ENCODE assay signal across 1 cellular context in the genomic region with DNA sequence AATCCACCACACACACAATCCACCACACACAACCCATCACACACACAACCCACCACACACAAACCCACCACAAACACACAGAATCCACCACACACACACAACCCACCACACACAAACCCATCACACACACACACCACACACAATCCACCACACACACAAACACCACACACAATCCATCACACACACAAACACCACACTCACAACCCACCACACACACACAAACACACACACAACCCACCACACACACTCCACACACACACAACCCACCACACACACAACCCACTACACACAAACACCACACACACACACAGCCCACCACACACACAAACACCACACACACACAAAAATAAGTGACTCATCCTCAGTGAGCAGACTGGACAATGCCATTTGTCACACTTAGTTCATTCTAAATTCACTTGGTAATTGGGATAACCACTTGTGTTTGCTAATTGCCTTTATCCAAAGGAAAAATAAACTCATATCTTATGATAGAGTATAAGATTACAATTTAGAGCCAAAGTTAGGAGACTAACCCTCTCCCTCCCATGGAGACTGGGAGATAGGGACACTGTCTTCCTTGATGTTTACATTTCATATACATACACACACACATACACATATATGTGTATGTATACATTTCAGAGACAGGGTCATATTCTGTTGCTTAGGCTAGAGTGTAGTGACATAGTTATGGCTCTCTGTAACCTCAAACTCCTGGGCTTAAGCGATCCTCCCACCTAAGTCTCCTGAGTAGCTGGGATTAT.
A peak's percentile ranks its signal among the peaks of the same experiment; 100 is the strongest.
TF ChIP-seq lines count a peak whose summit lies in the region.

No MANE protein-coding gene starts in this region.

TF ChIP-seq in HEK293, 187 proteins besides CTCF, POLR2A, EP300 and RAD21 (continued from another document and continues in another):
- TF ChIP-seq, protein P1, sequence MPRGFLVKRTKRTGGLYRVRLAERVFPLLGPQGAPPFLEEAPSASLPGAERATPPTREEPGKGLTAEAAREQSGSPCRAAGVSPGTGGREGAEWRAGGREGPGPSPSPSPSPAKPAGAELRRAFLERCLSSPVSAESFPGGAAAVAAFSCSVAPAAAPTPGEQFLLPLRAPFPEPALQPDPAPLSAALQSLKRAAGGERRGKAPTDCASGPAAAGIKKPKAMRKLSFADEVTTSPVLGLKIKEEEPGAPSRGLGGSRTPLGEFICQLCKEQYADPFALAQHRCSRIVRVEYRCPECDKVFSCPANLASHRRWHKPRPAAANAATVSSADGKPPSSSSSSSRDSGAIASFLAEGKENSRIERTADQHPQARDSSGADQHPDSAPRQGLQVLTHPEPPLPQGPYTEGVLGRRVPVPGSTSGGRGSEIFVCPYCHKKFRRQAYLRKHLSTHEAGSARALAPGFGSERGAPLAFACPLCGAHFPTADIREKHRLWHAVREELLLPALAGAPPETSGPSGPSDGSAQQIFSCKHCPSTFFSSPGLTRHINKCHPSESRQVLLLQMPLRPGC (tag by site-specific recombination; IDR thresholded peaks at IDR 0.05): peak; percentile 99
- no peak for TF ChIP-seq ZSCAN16 (tag by site-specific recombination; IDR thresholded peaks at IDR 0.05)
- TF ChIP-seq ZNF513 (tag by site-specific recombination; IDR thresholded peaks at IDR 0.05): no peak
- no peak for TF ChIP-seq MEIS1 (CRISPR knock-in tag; IDR thresholded peaks at IDR 0.05; ENCODE audit: borderline replicate concordance)
- no peak for TF ChIP-seq ZNF560 (tag by site-specific recombination; IDR thresholded peaks at IDR 0.05; ENCODE audit: borderline replicate concordance)
- TF ChIP-seq, protein P2, sequence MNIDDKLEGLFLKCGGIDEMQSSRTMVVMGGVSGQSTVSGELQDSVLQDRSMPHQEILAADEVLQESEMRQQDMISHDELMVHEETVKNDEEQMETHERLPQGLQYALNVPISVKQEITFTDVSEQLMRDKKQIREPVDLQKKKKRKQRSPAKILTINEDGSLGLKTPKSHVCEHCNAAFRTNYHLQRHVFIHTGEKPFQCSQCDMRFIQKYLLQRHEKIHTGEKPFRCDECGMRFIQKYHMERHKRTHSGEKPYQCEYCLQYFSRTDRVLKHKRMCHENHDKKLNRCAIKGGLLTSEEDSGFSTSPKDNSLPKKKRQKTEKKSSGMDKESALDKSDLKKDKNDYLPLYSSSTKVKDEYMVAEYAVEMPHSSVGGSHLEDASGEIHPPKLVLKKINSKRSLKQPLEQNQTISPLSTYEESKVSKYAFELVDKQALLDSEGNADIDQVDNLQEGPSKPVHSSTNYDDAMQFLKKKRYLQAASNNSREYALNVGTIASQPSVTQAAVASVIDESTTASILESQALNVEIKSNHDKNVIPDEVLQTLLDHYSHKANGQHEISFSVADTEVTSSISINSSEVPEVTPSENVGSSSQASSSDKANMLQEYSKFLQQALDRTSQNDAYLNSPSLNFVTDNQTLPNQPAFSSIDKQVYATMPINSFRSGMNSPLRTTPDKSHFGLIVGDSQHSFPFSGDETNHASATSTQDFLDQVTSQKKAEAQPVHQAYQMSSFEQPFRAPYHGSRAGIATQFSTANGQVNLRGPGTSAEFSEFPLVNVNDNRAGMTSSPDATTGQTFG (tag by site-specific recombination; IDR thresholded peaks at IDR 0.05; ENCODE audit: borderline replicate concordance): no peak
- no peak for TF ChIP-seq ZNF302 (tag by site-specific recombination; IDR thresholded peaks at IDR 0.05; ENCODE audit: low read depth)
- no peak for TF ChIP-seq ZNF510 (tag by site-specific recombination; IDR thresholded peaks at IDR 0.05; ENCODE audit: insufficient replicate concordance)
- peak; percentile 47; the same call in 1 of the 2 replicates for TF ChIP-seq ZNF292 (tag by site-specific recombination; IDR thresholded peaks at IDR 0.05; ENCODE audit: borderline replicate concordance, low read depth)
- TF ChIP-seq, protein P3, sequence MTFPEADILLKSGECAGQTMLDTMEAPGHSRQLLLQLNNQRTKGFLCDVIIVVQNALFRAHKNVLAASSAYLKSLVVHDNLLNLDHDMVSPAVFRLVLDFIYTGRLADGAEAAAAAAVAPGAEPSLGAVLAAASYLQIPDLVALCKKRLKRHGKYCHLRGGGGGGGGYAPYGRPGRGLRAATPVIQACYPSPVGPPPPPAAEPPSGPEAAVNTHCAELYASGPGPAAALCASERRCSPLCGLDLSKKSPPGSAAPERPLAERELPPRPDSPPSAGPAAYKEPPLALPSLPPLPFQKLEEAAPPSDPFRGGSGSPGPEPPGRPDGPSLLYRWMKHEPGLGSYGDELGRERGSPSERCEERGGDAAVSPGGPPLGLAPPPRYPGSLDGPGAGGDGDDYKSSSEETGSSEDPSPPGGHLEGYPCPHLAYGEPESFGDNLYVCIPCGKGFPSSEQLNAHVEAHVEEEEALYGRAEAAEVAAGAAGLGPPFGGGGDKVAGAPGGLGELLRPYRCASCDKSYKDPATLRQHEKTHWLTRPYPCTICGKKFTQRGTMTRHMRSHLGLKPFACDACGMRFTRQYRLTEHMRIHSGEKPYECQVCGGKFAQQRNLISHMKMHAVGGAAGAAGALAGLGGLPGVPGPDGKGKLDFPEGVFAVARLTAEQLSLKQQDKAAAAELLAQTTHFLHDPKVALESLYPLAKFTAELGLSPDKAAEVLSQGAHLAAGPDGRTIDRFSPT (tag by site-specific recombination; IDR thresholded peaks at IDR 0.05): peak; percentile 92; the same call in 1 of the 2 replicates
- no peak for TF ChIP-seq ZNF571 (tag by site-specific recombination; IDR thresholded peaks at IDR 0.05)
- TF ChIP-seq, protein P4, sequence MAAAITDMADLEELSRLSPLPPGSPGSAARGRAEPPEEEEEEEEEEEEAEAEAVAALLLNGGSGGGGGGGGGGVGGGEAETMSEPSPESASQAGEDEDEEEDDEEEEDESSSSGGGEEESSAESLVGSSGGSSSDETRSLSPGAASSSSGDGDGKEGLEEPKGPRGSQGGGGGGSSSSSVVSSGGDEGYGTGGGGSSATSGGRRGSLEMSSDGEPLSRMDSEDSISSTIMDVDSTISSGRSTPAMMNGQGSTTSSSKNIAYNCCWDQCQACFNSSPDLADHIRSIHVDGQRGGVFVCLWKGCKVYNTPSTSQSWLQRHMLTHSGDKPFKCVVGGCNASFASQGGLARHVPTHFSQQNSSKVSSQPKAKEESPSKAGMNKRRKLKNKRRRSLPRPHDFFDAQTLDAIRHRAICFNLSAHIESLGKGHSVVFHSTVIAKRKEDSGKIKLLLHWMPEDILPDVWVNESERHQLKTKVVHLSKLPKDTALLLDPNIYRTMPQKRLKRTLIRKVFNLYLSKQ (tag by site-specific recombination; IDR thresholded peaks at IDR 0.05; ENCODE audit: borderline replicate concordance): peak; percentile 79; the same call in 1 of the 2 replicates
- no peak for TF ChIP-seq ZNF529 (tag by site-specific recombination; IDR thresholded peaks at IDR 0.05; ENCODE audit: insufficient replicate concordance)
- no peak for TF ChIP-seq ZNF585B (tag by site-specific recombination; IDR thresholded peaks at IDR 0.05)
- no peak for TF ChIP-seq ZNF548 (tag by site-specific recombination; IDR thresholded peaks at IDR 0.05)
- TF ChIP-seq ZFP3 (tag by site-specific recombination; IDR thresholded peaks at IDR 0.05; ENCODE audit: low read depth): no peak
- TF ChIP-seq TRIM28 (IDR thresholded peaks at IDR 0.05; ENCODE audit: borderline replicate concordance, low read length): peak; percentile 57; the same call in 1 of the 2 replicates
- TF ChIP-seq ZNF335 (tag by site-specific recombination; conservative IDR thresholded peaks at IDR 0.05): no peak; the same call in 1 of the 2 replicates
- TF ChIP-seq ZNF121 (tag by site-specific recombination; IDR thresholded peaks at IDR 0.05): no peak
- TF ChIP-seq PRDM10 (tag by site-specific recombination; IDR thresholded peaks at IDR 0.05): peak; percentile 75
- TF ChIP-seq RBAK (tag by site-specific recombination; IDR thresholded peaks at IDR 0.05): no peak
- 0 out of 2 replicates have a peak, but pooled peaks have one; percentile 19 for TF ChIP-seq ZSCAN30 (tag by site-specific recombination; IDR thresholded peaks at IDR 0.05)
- no peak for TF ChIP-seq ZBTB49 (tag by site-specific recombination; IDR thresholded peaks at IDR 0.05; ENCODE audit: low read depth)
- peak; percentile 68; the same call in 1 of the 2 replicates for TF ChIP-seq PRDM4 (tag by site-specific recombination; IDR thresholded peaks at IDR 0.05)
- TF ChIP-seq, protein P5, sequence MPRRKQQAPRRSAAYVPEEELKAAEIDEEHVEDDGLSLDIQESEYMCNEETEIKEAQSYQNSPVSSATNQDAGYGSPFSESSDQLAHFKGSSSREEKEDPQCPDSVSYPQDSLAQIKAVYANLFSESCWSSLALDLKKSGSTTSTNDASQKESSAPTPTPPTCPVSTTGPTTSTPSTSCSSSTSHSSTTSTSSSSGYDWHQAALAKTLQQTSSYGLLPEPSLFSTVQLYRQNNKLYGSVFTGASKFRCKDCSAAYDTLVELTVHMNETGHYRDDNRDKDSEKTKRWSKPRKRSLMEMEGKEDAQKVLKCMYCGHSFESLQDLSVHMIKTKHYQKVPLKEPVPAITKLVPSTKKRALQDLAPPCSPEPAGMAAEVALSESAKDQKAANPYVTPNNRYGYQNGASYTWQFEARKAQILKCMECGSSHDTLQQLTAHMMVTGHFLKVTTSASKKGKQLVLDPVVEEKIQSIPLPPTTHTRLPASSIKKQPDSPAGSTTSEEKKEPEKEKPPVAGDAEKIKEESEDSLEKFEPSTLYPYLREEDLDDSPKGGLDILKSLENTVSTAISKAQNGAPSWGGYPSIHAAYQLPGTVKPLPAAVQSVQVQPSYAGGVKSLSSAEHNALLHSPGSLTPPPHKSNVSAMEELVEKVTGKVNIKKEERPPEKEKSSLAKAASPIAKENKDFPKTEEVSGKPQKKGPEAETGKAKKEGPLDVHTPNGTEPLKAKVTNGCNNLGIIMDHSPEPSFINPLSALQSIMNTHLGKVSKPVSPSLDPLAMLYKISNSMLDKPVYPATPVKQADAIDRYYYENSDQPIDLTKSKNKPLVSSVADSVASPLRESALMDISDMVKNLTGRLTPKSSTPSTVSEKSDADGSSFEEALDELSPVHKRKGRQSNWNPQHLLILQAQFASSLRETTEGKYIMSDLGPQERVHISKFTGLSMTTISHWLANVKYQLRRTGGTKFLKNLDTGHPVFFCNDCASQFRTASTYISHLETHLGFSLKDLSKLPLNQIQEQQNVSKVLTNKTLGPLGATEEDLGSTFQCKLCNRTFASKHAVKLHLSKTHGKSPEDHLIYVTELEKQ (tag by site-specific recombination; IDR thresholded peaks at IDR 0.05; ENCODE audit: borderline replicate concordance): peak; percentile 94
